8 cellular contexts compared by ENCODE assay signal in the genomic region with DNA sequence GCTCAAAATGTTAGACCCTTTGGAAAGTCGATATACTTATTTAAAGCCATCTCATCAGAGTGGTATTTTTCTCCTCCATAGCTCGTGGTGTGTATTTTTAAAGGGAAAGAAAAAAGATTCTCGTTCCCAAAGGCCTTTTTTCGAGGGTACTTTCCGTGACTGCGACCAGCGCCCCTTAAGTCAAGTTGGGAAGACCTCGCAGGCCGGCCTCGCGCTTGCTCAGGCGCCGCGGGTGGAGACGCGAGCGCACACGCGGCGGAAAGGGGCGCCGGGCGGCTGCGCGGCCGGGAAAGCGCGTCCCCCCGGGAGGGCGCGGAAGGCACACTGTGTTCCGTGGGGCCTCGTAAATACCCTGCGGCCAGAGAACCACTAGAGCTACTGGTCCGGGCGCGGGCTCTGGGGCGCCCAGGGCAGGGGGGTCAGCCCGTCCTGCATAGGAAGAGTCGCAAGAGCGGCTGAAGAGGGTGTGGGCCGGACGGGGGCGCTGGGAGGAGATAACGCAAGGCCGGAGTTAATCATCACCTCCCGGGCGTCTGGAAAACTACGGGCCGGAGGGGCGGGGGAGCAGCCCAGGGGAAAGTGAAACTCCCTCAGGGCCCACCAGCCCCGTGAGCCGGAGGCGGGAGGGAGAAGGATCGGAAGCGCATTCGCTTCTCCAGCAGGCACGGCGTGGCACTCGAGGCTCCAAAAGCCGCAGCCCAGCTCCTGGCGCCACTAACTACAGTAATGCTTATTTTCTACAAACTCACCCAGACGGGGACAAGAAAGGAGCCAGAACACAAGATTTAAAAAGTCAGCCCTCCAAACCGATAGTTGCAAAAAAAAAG. TPM values are rescaled to one million over a fixed set of nuclear protein-coding genes. Genes with fewer than 3 reads are reported as not detected.
A peak's percentile ranks its signal among the peaks of the same experiment; 100 is the strongest.
DNase-seq lines count a peak whose midpoint lies in the region; ATAC-seq, FAIRE-seq and TF ChIP-seq lines count a peak whose summit lies in the region.

No MANE protein-coding gene starts in this region.

- FAIRE-seq in A549 (lab: Jason Lieb, UNC) (no peak), bronchial epithelial cell (lab: Jason Lieb, UNC) (no peak)

- H3K36me3 ChIP-seq in bronchial epithelial cell (ENCODE audit: control insufficient read depth, insufficient read depth, low read length) = no peaks in the 10 kb centered on the region

- H3K4me2 ChIP-seq in A549 = peak overlapping the region; percentile 76

- H3K4me3 ChIP-seq in A549 = peak overlapping the region; percentile 88
- peak overlapping the region; percentile 98 for H3K4me3 ChIP-seq in bronchial epithelial cell (ENCODE audit: low read depth, low read length)

- peak overlapping the region; percentile 97 to 99 for H3K27ac ChIP-seq in A549

- peaks cover 36% of the 10 kb centered on the region; the same call in 2 of the 3 replicates for H3K4me1 ChIP-seq in A549

- ATAC-seq in A549 (peak; percentile 81 to 82), GM18517 (IDR thresholded peaks at IDR 0.05; ENCODE audit: unreplicated experiment) (peak; percentile 33), HG03039 (IDR thresholded peaks at IDR 0.05; ENCODE audit: unreplicated experiment) (peak; percentile 30), WTC11 (peak; percentile 68)

- no peaks in the 10 kb centered on the region for H3K27me3 Mint-ChIP-seq in WTC11 (ENCODE audit: low read depth)

- POLR2A ChIA-PET in A549 (lab: Yijun Ruan, JAX) (interaction anchor here (1.3 to 2.3 kb wide), 5 partner anchors 41 to 271 kb away, joined by 3 to 10 read pairs (median 9); a partner anchor contains a TSS), WTC11 (lab: Charles Lee) (interaction anchor here (1.0 kb wide), 1 partner anchor 48 kb away, joined by 4 read pairs; no protein-coding TSS in a partner anchor)

- peak; percentile 53 to 91 for DNase-seq in A549 (ENCODE audit: low read depth in 1 of 2, low spot score in 1 of 2)
- DNase-seq in NCI-H2196 (lab: John Stamatoyannopoulos, UW; ENCODE audit: unreplicated experiment) = peak; percentile 57
- DNase-seq in WTC11 (ENCODE audit: low spot score) = peak; percentile 92
- peak; percentile 70 for DNase-seq in bronchial epithelial cell (ENCODE audit: low read depth)
- peak; percentile 97 for DNase-seq in islet precursor cell
- DNase-seq in stimulated activated CD4-positive, alpha-beta T cell treated with anti-CD3 and anti-CD28 coated beads, Interleukin-12 subunit alpha, Interleukin-12 subunit beta, amount 100 ng/mL, for 24 hours (ENCODE audit: low read depth in 2 of 2) = peak; percentile 70 to 81

- no peak for TF ChIP-seq RAD21 in A549 (conservative IDR thresholded peaks at IDR 0.05 in 1 of 2, IDR thresholded peaks at IDR 0.05 in 1 of 2)

- no peak for TF ChIP-seq EP300 in A549 (IDR thresholded peaks at IDR 0.05)

- H3K4me1 Mint-ChIP-seq in WTC11 = peaks cover 36% of the 10 kb centered on the region

- TF ChIP-seq CTCF in A549 (IDR thresholded peaks at IDR 0.05) (no peak; the same call in 2 of the 3 replicates), WTC11 (IDR thresholded peaks at IDR 0.05) (no peak), bronchial epithelial cell (IDR thresholded peaks at IDR 0.05; ENCODE audit: insufficient read depth, low read length, severe bottlenecking) (peak; percentile 45)

- H3K9me3 ChIP-seq in A549 = no peaks in the 10 kb centered on the region

- H3K36me3 Mint-ChIP-seq in WTC11 = peaks cover 3% of the 10 kb centered on the region; the same call in 1 of the 2 replicates

- H3K4me3 Mint-ChIP-seq in WTC11 = peak overlapping the region; percentile 97

- CTCF ChIA-PET in A549 (lab: Yijun Ruan, JAX) (interaction anchor here (0.6 to 1.5 kb wide), 6 partner anchors 12 to 309 kb away, joined by 3 to 5 read pairs (median 3); a partner anchor contains a TSS), WTC11 (lab: Charles Lee) (interaction anchor here (1.2 to 1.3 kb wide), 2 partner anchors 40 to 86 kb away, joined by 3 to 4 read pairs; a partner anchor contains a TSS)

- H3K27me3 ChIP-seq in bronchial epithelial cell (ENCODE audit: control insufficient read depth, insufficient read depth, low read length) = no peaks in the 10 kb centered on the region

- WGBS in A549 (ENCODE audit: missing lambda C conversion rate) = 2% methylated on average over 39 of the region's 64 CpGs

- H3K9me3 Mint-ChIP-seq in WTC11 = no peaks in the 10 kb centered on the region

- TF ChIP-seq POLR2A in A549 (IDR thresholded peaks at IDR 0.05; ENCODE audit: low read length) = peak; percentile 53

- H3K27ac Mint-ChIP-seq in WTC11 = peak overlapping the region; percentile 98

TF ChIP-seq in A549, 52 proteins besides CTCF, POLR2A, EP300 and RAD21 (continues in another document):
- TF ChIP-seq CEBPB (IDR thresholded peaks at IDR 0.05) (no peak; a peak in 1 of 4 replicates), HOXB13 (CRISPR knock-in tag; IDR thresholded peaks at IDR 0.05; ENCODE audit: low read depth) (no peak), JUN (IDR thresholded peaks at IDR 0.05) (no peak; a peak in 2 of 5 replicates), EHF (CRISPR knock-in tag; IDR thresholded peaks at IDR 0.05) (no peak), MAFK (IDR thresholded peaks at IDR 0.05; ENCODE audit: partially characterized antibody) (no peak), RNF2 (IDR thresholded peaks at IDR 0.05; ENCODE audit: borderline replicate concordance, low read depth) (no peak), NPAS2 (CRISPR knock-in tag; IDR thresholded peaks at IDR 0.05; ENCODE audit: borderline replicate concordance) (no peak), FOXS1 (CRISPR knock-in tag; IDR thresholded peaks at IDR 0.05) (no peak), RFX5 (IDR thresholded peaks at IDR 0.05) (no peak), TP53 (CRISPR knock-in tag; IDR thresholded peaks at IDR 0.05) (no peak), PHF8 (IDR thresholded peaks at IDR 0.05; ENCODE audit: borderline replicate concordance, low read depth) (no peak; the same call in 1 of the 2 replicates), BHLHE40 (IDR thresholded peaks at IDR 0.05; ENCODE audit: low read depth, low read length) (no peak), MAZ (IDR thresholded peaks at IDR 0.05; ENCODE audit: borderline replicate concordance, low read depth, low read length) (peak; percentile 71; the same call in 1 of the 2 replicates), MYC (IDR thresholded peaks at IDR 0.05; ENCODE audit: borderline replicate concordance, low read length) (no peak; the same call in 1 of the 2 replicates), KDM1A (IDR thresholded peaks at IDR 0.05; ENCODE audit: low read depth) (no peak), CBX2 (IDR thresholded peaks at IDR 0.05; ENCODE audit: borderline replicate concordance, low read depth) (no peak)
- TF ChIP-seq, protein P1, sequence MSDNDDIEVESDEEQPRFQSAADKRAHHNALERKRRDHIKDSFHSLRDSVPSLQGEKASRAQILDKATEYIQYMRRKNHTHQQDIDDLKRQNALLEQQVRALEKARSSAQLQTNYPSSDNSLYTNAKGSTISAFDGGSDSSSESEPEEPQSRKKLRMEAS (IDR thresholded peaks at IDR 0.05) = peak; percentile 51

TF ChIP-seq in WTC11, 78 proteins besides CTCF, POLR2A, EP300 and RAD21 (continues in another document):
- peak; percentile 71; the same call in 1 of the 2 replicates for TF ChIP-seq ZNF219 (CRISPR knock-in tag; IDR thresholded peaks at IDR 0.05; ENCODE audit: borderline replicate concordance)
- no peak for TF ChIP-seq MXD4 (CRISPR knock-in tag; IDR thresholded peaks at IDR 0.05; ENCODE audit: borderline replicate concordance)
- TF ChIP-seq, protein P2, sequence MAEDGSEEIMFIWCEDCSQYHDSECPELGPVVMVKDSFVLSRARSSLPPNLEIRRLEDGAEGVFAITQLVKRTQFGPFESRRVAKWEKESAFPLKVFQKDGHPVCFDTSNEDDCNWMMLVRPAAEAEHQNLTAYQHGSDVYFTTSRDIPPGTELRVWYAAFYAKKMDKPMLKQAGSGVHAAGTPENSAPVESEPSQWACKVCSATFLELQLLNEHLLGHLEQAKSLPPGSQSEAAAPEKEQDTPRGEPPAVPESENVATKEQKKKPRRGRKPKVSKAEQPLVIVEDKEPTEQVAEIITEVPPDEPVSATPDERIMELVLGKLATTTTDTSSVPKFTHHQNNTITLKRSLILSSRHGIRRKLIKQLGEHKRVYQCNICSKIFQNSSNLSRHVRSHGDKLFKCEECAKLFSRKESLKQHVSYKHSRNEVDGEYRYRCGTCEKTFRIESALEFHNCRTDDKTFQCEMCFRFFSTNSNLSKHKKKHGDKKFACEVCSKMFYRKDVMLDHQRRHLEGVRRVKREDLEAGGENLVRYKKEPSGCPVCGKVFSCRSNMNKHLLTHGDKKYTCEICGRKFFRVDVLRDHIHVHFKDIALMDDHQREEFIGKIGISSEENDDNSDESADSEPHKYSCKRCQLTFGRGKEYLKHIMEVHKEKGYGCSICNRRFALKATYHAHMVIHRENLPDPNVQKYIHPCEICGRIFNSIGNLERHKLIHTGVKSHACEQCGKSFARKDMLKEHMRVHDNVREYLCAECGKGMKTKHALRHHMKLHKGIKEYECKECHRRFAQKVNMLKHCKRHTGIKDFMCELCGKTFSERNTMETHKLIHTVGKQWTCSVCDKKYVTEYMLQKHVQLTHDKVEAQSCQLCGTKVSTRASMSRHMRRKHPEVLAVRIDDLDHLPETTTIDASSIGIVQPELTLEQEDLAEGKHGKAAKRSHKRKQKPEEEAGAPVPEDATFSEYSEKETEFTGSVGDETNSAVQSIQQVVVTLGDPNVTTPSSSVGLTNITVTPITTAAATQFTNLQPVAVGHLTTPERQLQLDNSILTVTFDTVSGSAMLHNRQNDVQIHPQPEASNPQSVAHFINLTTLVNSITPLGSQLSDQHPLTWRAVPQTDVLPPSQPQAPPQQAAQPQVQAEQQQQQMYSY (CRISPR knock-in tag; IDR thresholded peaks at IDR 0.05) = peak; percentile 65
- no peak for TF ChIP-seq ATF1 (CRISPR knock-in tag; IDR thresholded peaks at IDR 0.05)
- 0 out of 2 replicates have a peak, but pooled peaks have one; percentile 62 for TF ChIP-seq TP53 (CRISPR knock-in tag; IDR thresholded peaks at IDR 0.05)

RNA-seq across cellular contexts. Expression of a gene that starts 1.2 kb away (rescaled TPM):
- polyA plus RNA-seq in A549 (2011; rRNA removed) = 7.5 and 13.9 TPM in 2 replicates
- polyA plus RNA-seq in A549 (2012; cell fraction: cytosol; rRNA removed) = 2.6 and 3.5 TPM in 2 replicates
- 0.91 and 1.4 TPM in 2 replicates for polyA plus RNA-seq in A549 (2012; cell fraction: nucleus; rRNA removed)
- polyA plus RNA-seq in A549 (2017; fragmentation: RNase III; extraction: RNeasy Plus Mini Kit Qiagen cat#74134 plus additional on column Dnase treatment) = 9.0 to 9.8 TPM (median 9.3 TPM) in 3 replicates
- 1.2 TPM in 2 replicates for polyA minus RNA-seq in A549 (2011; rRNA and poly(A)+ RNA removed)
- total RNA-seq in WTC11 (2021) = 9.6 to 10.5 TPM (median 10.2 TPM) in 3 replicates
- total RNA-seq in bronchial epithelial cell = 6.8 and 10.1 TPM in 2 replicates

RNA-seq across cellular contexts. Expression of a gene that starts 41.0 kb away (rescaled TPM):
- polyA plus RNA-seq in A549 (2011; rRNA removed) = 40.5 and 45.0 TPM in 2 replicates
- 7.7 and 10.1 TPM in 2 replicates for polyA plus RNA-seq in A549 (2012; cell fraction: cytosol; rRNA removed)
- polyA plus RNA-seq in A549 (2012; cell fraction: nucleus; rRNA removed) = 7.4 and 7.7 TPM in 2 replicates
- 21.4 to 27.1 TPM (median 24.9 TPM) in 3 replicates for polyA plus RNA-seq in A549 (2017; fragmentation: RNase III; extraction: RNeasy Plus Mini Kit Qiagen cat#74134 plus additional on column Dnase treatment)
- polyA minus RNA-seq in A549 (2011; rRNA and poly(A)+ RNA removed) = 26.2 and 30.5 TPM in 2 replicates
- 17.4 to 19.3 TPM (median 18.7 TPM) in 3 replicates for total RNA-seq in WTC11 (2021)
- total RNA-seq in bronchial epithelial cell = 57.7 and 71.3 TPM in 2 replicates

Comparison
In these comparisons a context has a peak if more than half of its experiments do, and no peak if none do; other contexts are left out.
1. Peak in every context shown above with its lines: DNase-seq, ATAC-seq, H3K4me3 ChIP-seq and H3K27ac ChIP-seq.
2. ATAC-seq: peak in every context shown above with its lines; median percentile 82 in A549; 68 in WTC11; 33 in GM18517; 30 in HG03039.